8 cellular contexts compared by ENCODE assay signal in genomic region chr7:100469227-100470044, GRCh38. TPM values are rescaled to one million over a fixed set of nuclear protein-coding genes. Genes with fewer than 3 reads are reported as not detected.
DNase-seq lines count a peak whose midpoint lies in the region; ATAC-seq and TF ChIP-seq lines count a peak whose summit lies in the region.

No MANE protein-coding gene starts in this region.

- intact Hi-C loops in left cardiac atrium (cut with DNase I): loop anchor here (1.0 to 5.0 kb wide), 2 partner anchors 90 to 93 kb away; no protein-coding TSS in a partner anchor

- ATAC-seq in GM19025 (IDR thresholded peaks at IDR 0.05; ENCODE audit: low read depth, unreplicated experiment): peak; percentile 46
- ATAC-seq in left cardiac atrium: peak; percentile 64 to 71
- ATAC-seq in HG02938 (IDR thresholded peaks at IDR 0.05; ENCODE audit: unreplicated experiment): no peak

- DNase-seq in AG09319 (ENCODE audit: extremely low read depth, low read depth) (no peak), NCI-H128 (lab: John Stamatoyannopoulos, UW; ENCODE audit: unreplicated experiment) (peak; percentile 14), T-helper 2 cell (peak; percentile 66 to 79 (median 78)), amniotic epithelial cell (ENCODE audit: low read depth) (peak; percentile 52), left cardiac atrium (peak; percentile 89), renal cortical epithelial cell (ENCODE audit: low read depth) (peak; percentile 40)

- TF ChIP-seq CTCF in AG09319 (IDR thresholded peaks at IDR 0.05; ENCODE audit: low read depth, low read length): peak; percentile 96

RNA-seq across cellular contexts. Expression of gene SPACDR, which starts 5.4 kb away (rescaled TPM):
- total RNA-seq in left cardiac atrium (under 1 TPM; 0.38 to 0.73 TPM), renal cortical epithelial cell (not detected in 2 replicates)

RNA-seq across cellular contexts. Expression of gene TSC22D4, which starts 9.6 kb away (rescaled TPM):
- total RNA-seq in left cardiac atrium (10 to 100 TPM; 31.3 to 36.2 TPM), renal cortical epithelial cell (14.6 and 25.2 TPM in 2 replicates)

RNA-seq across cellular contexts. Expression of gene NYAP1, which starts 14.3 kb away (rescaled TPM):
- total RNA-seq in left cardiac atrium (under 1 TPM; 0.59 to 0.97 TPM), renal cortical epithelial cell (0.20 TPM in 1 of 2 replicates, not detected in the other)

RNA-seq across cellular contexts. Expression of gene PPP1R35, which starts 33.1 kb away (rescaled TPM):
- total RNA-seq in left cardiac atrium: 10 to 100 TPM; 15.5 to 19.8 TPM
- 13.1 and 29.7 TPM in 2 replicates for total RNA-seq in renal cortical epithelial cell

RNA-seq across cellular contexts. Expression of gene MEPCE, which starts 39.8 kb away (rescaled TPM):
- 10 to 100 TPM; 20.9 to 23.9 TPM for total RNA-seq in left cardiac atrium
- 18.2 and 28.2 TPM in 2 replicates for total RNA-seq in renal cortical epithelial cell
